1 cellular context compared by ENCODE assay signal in the genomic region with DNA sequence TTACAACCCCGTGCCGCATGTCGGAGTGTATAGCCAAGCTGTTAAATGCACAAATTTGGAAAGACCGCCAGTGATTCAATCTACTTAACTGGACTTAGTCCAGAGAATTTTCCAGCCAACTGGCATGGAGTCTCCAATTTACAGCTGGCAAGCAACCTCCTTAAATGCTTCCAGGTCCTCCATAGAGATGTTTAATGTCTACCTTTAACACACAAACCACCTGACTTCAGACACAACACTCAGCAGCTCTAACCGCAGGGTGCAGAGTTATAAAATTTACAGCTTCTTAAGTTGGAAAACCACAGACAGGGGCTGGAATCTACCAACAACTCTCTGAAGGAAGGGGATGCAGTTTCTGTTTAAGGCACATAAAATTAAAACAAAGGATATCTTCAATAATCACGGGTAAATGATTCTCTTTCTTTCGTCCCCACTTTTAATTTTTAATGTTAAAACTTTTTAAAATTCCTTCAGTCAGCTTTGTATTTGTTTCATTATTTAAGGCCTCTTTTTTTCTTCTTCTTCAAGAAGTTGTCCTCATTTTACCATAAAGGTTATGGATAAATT.
TF ChIP-seq lines count a peak whose summit lies in the region.

No MANE protein-coding gene starts in this region.

TF ChIP-seq in HEK293, 187 proteins besides CTCF, POLR2A, EP300 and RAD21 (continued from another document and continues in another):
- TF ChIP-seq, protein P1, sequence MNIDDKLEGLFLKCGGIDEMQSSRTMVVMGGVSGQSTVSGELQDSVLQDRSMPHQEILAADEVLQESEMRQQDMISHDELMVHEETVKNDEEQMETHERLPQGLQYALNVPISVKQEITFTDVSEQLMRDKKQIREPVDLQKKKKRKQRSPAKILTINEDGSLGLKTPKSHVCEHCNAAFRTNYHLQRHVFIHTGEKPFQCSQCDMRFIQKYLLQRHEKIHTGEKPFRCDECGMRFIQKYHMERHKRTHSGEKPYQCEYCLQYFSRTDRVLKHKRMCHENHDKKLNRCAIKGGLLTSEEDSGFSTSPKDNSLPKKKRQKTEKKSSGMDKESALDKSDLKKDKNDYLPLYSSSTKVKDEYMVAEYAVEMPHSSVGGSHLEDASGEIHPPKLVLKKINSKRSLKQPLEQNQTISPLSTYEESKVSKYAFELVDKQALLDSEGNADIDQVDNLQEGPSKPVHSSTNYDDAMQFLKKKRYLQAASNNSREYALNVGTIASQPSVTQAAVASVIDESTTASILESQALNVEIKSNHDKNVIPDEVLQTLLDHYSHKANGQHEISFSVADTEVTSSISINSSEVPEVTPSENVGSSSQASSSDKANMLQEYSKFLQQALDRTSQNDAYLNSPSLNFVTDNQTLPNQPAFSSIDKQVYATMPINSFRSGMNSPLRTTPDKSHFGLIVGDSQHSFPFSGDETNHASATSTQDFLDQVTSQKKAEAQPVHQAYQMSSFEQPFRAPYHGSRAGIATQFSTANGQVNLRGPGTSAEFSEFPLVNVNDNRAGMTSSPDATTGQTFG (tag by site-specific recombination; IDR thresholded peaks at IDR 0.05; ENCODE audit: borderline replicate concordance): no peak
- TF ChIP-seq ZNF707 (tag by site-specific recombination; IDR thresholded peaks at IDR 0.05) (no peak), ZNF2 (tag by site-specific recombination; IDR thresholded peaks at IDR 0.05) (no peak), ZNF394 (tag by site-specific recombination; IDR thresholded peaks at IDR 0.05; ENCODE audit: borderline replicate concordance) (peak; percentile 37; the same call in 1 of the 2 replicates), MZF1 (tag by site-specific recombination; IDR thresholded peaks at IDR 0.05; ENCODE audit: borderline replicate concordance) (no peak; the same call in 1 of the 2 replicates), IKZF3 (tag by site-specific recombination; IDR thresholded peaks at IDR 0.05) (peak; percentile 52; the same call in 1 of the 2 replicates), ZNF311 (tag by site-specific recombination; IDR thresholded peaks at IDR 0.05; ENCODE audit: borderline replicate concordance) (no peak), ZIC2 (tag by site-specific recombination; IDR thresholded peaks at IDR 0.05) (peak; percentile 55), ZNF548 (tag by site-specific recombination; IDR thresholded peaks at IDR 0.05) (no peak), ZNF600 (tag by site-specific recombination; IDR thresholded peaks at IDR 0.05) (no peak), ZNF660 (tag by site-specific recombination; IDR thresholded peaks at IDR 0.05) (no peak), RBAK (tag by site-specific recombination; IDR thresholded peaks at IDR 0.05) (no peak), KLF8 (tag by site-specific recombination; IDR thresholded peaks at IDR 0.05) (no peak), ZNF10 (tag by site-specific recombination; IDR thresholded peaks at IDR 0.05) (no peak), ZNF138 (tag by site-specific recombination; IDR thresholded peaks at IDR 0.05; ENCODE audit: borderline replicate concordance) (no peak), ZSCAN30 (tag by site-specific recombination; IDR thresholded peaks at IDR 0.05) (peak; percentile 38; the same call in 1 of the 2 replicates), ZNF341 (tag by site-specific recombination; IDR thresholded peaks at IDR 0.05; ENCODE audit: low read depth) (no peak), SALL2 (tag by site-specific recombination; IDR thresholded peaks at IDR 0.05; ENCODE audit: borderline replicate concordance) (no peak), PRDM1 (tag by site-specific recombination; IDR thresholded peaks at IDR 0.05) (no peak), ZNF473 (tag by site-specific recombination; IDR thresholded peaks at IDR 0.05) (no peak), ZFP37 (tag by site-specific recombination; IDR thresholded peaks at IDR 0.05) (no peak), ZNF558 (tag by site-specific recombination; IDR thresholded peaks at IDR 0.05) (no peak), ZNF792 (tag by site-specific recombination; IDR thresholded peaks at IDR 0.05) (no peak), ZBTB48 (tag by site-specific recombination; IDR thresholded peaks at IDR 0.05) (no peak), ZNF174 (tag by site-specific recombination; IDR thresholded peaks at IDR 0.05) (no peak), ZNF791 (tag by site-specific recombination; IDR thresholded peaks at IDR 0.05) (no peak), ZNF530 (tag by site-specific recombination; IDR thresholded peaks at IDR 0.05; ENCODE audit: low read depth) (no peak), ZNF157 (tag by site-specific recombination; IDR thresholded peaks at IDR 0.05) (no peak), ZNF19 (tag by site-specific recombination; IDR thresholded peaks at IDR 0.05; ENCODE audit: low read depth) (no peak), ZNF501 (tag by site-specific recombination; IDR thresholded peaks at IDR 0.05) (no peak), ZNF768 (tag by site-specific recombination; IDR thresholded peaks at IDR 0.05) (no peak), ZNF433 (tag by site-specific recombination; IDR thresholded peaks at IDR 0.05; ENCODE audit: low read depth) (no peak), ZNF561 (tag by site-specific recombination; IDR thresholded peaks at IDR 0.05; ENCODE audit: borderline replicate concordance) (peak; percentile 86; the same call in 1 of the 2 replicates), ZBTB17 (tag by site-specific recombination; IDR thresholded peaks at IDR 0.05) (no peak), ZBTB20 (tag by site-specific recombination; IDR thresholded peaks at IDR 0.05) (no peak), ZNF843 (tag by site-specific recombination; IDR thresholded peaks at IDR 0.05) (peak; percentile 94), ZNF549 (tag by site-specific recombination; IDR thresholded peaks at IDR 0.05) (no peak), ZNF423 (tag by site-specific recombination; IDR thresholded peaks at IDR 0.05) (no peak)
- TF ChIP-seq, protein P2, sequence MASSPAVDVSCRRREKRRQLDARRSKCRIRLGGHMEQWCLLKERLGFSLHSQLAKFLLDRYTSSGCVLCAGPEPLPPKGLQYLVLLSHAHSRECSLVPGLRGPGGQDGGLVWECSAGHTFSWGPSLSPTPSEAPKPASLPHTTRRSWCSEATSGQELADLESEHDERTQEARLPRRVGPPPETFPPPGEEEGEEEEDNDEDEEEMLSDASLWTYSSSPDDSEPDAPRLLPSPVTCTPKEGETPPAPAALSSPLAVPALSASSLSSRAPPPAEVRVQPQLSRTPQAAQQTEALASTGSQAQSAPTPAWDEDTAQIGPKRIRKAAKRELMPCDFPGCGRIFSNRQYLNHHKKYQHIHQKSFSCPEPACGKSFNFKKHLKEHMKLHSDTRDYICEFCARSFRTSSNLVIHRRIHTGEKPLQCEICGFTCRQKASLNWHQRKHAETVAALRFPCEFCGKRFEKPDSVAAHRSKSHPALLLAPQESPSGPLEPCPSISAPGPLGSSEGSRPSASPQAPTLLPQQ (tag by site-specific recombination; IDR thresholded peaks at IDR 0.05): peak; percentile 73
- TF ChIP-seq, protein P3, sequence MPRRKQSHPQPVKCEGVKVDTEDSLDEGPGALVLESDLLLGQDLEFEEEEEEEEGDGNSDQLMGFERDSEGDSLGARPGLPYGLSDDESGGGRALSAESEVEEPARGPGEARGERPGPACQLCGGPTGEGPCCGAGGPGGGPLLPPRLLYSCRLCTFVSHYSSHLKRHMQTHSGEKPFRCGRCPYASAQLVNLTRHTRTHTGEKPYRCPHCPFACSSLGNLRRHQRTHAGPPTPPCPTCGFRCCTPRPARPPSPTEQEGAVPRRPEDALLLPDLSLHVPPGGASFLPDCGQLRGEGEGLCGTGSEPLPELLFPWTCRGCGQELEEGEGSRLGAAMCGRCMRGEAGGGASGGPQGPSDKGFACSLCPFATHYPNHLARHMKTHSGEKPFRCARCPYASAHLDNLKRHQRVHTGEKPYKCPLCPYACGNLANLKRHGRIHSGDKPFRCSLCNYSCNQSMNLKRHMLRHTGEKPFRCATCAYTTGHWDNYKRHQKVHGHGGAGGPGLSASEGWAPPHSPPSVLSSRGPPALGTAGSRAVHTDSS (tag by site-specific recombination; IDR thresholded peaks at IDR 0.05): no peak
- TF ChIP-seq, protein P4, sequence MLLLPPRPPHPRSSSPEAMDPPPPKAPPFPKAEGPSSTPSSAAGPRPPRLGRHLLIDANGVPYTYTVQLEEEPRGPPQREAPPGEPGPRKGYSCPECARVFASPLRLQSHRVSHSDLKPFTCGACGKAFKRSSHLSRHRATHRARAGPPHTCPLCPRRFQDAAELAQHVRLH (tag by site-specific recombination; IDR thresholded peaks at IDR 0.05): peak; percentile 89; the same call in 1 of the 2 replicates
- TF ChIP-seq, protein P5, sequence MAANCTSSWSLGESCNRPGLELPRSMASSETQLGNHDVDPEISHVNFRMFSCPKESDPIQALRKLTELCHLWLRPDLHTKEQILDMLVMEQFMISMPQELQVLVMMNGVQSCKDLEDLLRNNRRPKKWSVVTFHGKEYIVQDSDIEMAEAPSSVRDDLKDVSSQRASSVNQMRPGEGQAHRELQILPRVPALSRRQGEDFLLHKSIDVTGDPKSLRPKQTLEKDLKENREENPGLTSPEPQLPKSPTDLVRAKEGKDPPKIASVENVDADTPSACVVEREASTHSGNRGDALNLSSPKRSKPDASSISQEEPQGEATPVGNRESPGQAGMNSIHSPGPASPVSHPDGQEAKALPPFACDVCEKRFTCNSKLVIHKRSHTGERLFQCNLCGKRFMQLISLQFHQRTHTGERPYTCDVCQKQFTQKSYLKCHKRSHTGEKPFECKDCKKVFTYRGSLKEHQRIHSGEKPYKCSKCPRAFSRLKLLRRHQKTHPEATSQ (tag by site-specific recombination; IDR thresholded peaks at IDR 0.05): no peak
- TF ChIP-seq, protein P6, sequence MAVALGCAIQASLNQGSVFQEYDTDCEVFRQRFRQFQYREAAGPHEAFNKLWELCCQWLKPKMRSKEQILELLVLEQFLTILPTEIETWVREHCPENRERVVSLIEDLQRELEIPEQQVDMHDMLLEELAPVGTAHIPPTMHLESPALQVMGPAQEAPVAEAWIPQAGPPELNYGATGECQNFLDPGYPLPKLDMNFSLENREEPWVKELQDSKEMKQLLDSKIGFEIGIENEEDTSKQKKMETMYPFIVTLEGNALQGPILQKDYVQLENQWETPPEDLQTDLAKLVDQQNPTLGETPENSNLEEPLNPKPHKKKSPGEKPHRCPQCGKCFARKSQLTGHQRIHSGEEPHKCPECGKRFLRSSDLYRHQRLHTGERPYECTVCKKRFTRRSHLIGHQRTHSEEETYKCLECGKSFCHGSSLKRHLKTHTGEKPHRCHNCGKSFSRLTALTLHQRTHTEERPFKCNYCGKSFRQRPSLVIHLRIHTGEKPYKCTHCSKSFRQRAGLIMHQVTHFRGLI (tag by site-specific recombination; IDR thresholded peaks at IDR 0.05): no peak; the same call in 1 of the 2 replicates
- TF ChIP-seq, protein P7, sequence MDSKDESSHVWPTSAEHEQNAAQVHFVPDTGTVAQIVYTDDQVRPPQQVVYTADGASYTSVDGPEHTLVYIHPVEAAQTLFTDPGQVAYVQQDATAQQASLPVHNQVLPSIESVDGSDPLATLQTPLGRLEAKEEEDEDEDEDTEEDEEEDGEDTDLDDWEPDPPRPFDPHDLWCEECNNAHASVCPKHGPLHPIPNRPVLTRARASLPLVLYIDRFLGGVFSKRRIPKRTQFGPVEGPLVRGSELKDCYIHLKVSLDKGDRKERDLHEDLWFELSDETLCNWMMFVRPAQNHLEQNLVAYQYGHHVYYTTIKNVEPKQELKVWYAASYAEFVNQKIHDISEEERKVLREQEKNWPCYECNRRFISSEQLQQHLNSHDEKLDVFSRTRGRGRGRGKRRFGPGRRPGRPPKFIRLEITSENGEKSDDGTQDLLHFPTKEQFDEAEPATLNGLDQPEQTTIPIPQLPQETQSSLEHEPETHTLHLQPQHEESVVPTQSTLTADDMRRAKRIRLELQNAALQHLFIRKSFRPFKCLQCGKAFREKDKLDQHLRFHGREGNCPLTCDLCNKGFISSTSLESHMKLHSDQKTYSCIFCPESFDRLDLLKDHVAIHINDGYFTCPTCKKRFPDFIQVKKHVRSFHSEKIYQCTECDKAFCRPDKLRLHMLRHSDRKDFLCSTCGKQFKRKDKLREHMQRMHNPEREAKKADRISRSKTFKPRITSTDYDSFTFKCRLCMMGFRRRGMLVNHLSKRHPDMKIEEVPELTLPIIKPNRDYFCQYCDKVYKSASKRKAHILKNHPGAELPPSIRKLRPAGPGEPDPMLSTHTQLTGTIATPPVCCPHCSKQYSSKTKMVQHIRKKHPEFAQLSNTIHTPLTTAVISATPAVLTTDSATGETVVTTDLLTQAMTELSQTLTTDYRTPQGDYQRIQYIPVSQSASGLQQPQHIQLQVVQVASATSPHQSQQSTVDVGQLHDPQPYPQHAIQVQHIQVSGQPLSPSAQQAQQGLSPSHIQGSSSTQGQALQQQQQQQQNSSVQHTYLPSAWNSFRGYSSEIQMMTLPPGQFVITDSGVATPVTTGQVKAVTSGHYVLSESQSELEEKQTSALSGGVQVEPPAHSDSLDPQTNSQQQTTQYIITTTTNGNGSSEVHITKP (tag by site-specific recombination; IDR thresholded peaks at IDR 0.05): peak; percentile 95
- TF ChIP-seq, protein P8, sequence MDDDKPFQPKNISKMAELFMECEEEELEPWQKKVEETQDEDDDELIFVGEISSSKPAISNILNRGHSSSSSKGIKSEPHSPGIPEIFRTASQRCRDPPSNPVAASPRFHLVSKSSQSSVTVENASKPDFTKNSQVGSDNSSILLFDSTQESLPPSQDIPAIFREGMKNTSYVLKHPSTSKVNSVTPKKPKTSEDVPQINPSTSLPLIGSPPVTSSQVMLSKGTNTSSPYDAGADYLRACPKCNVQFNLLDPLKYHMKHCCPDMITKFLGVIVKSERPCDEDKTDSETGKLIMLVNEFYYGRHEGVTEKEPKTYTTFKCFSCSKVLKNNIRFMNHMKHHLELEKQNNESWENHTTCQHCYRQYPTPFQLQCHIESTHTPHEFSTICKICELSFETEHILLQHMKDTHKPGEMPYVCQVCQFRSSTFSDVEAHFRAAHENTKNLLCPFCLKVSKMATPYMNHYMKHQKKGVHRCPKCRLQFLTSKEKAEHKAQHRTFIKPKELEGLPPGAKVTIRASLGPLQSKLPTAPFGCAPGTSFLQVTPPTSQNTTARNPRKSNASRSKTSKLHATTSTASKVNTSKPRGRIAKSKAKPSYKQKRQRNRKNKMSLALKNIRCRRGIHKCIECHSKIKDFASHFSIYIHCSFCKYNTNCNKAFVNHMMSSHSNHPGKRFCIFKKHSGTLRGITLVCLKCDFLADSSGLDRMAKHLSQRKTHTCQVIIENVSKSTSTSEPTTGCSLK (tag by site-specific recombination; IDR thresholded peaks at IDR 0.05): no peak
- TF ChIP-seq, protein P9, sequence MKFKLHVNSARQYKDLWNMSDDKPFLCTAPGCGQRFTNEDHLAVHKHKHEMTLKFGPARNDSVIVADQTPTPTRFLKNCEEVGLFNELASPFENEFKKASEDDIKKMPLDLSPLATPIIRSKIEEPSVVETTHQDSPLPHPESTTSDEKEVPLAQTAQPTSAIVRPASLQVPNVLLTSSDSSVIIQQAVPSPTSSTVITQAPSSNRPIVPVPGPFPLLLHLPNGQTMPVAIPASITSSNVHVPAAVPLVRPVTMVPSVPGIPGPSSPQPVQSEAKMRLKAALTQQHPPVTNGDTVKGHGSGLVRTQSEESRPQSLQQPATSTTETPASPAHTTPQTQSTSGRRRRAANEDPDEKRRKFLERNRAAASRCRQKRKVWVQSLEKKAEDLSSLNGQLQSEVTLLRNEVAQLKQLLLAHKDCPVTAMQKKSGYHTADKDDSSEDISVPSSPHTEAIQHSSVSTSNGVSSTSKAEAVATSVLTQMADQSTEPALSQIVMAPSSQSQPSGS (tag by site-specific recombination; IDR thresholded peaks at IDR 0.05; ENCODE audit: low read depth): no peak
